9 cellular contexts compared by ENCODE assay signal in genomic region chr2:202104286-202104870, GRCh38. TPM values are rescaled to one million over a fixed set of nuclear protein-coding genes. Genes with fewer than 3 reads are reported as not detected.
A peak's percentile ranks its signal among the peaks of the same experiment; 100 is the strongest.
DNase-seq lines count a peak whose midpoint lies in the region; ATAC-seq and TF ChIP-seq lines count a peak whose summit lies in the region.
"Had no signal": no experiment of that assay in that cellular context is flagged by ENCODE, and none has a peak within 500 bp of the region (broad histone marks: within the 10 kb centered on the region; RNA-seq: fewer than 3 reads in every experiment).

No MANE protein-coding gene starts in this region.

- no peak overlapping the region for H3K27ac ChIP-seq in PC-3 (ENCODE audit: low read length)
- no peak overlapping the region for H3K27ac ChIP-seq in mammary epithelial cell (ENCODE audit: insufficient read depth, low read depth, low read length)

- H3K27me3 Mint-ChIP-seq in CD14-positive monocyte (ENCODE audit: low read depth in 3 of 3) (peaks cover 2 to 5% (median 4%) of the 10 kb centered on the region in 3 donors), neural crest cell (ENCODE audit: low read depth) (no peaks in the 10 kb centered on the region)

- intact Hi-C loops in CD14-positive monocyte (cut with micrococcal nuclease), result loop anchor here in 1 of 2 donors (10.0 kb wide), 1 partner anchor 70 kb away; no protein-coding TSS in a partner anchor
- intact Hi-C loops in PC-3 (cut with micrococcal nuclease), result loop anchor here (1.0 kb wide), 1 partner anchor 74 kb away; no protein-coding TSS in a partner anchor
- intact Hi-C loops in mammary epithelial cell (cut with micrococcal nuclease), result loop anchor here (1.0 to 5.0 kb wide), 4 partner anchors 53 to 308 kb away; no protein-coding TSS in a partner anchor

- H2AFZ ChIP-seq in PC-3 (ENCODE audit: low read length) (no peak overlapping the region), mammary epithelial cell (ENCODE audit: low read depth, low read length) (no peak overlapping the region)

- no peaks in the 10 kb centered on the region for H3K9me2 ChIP-seq in PC-3 (replicated peaks; ENCODE audit: low read length)

- peak; percentile 50 for DNase-seq in CD14-positive monocyte (ENCODE audit: low spot score)
- DNase-seq in H4 (ENCODE audit: low spot score), result peak; percentile 59
- DNase-seq in PC-3, result peak; percentile 65
- peak; percentile 57 for DNase-seq in mammary epithelial cell
- DNase-seq in neural crest cell (ENCODE audit: low read depth, low spot score), result peak; percentile 62
- no peak for DNase-seq in putamen (ENCODE audit: low spot score)
- no peak for DNase-seq in ureter (ENCODE audit: low spot score)

- H3K4me3 Mint-ChIP-seq in CD14-positive monocyte (no peak overlapping the region), neural crest cell (no peak overlapping the region)
- H3K4me3 Mint-ChIP-seq: memory B cell had no signal

- H4K20me1 ChIP-seq in PC-3 (ENCODE audit: low read length) (no peaks in the 10 kb centered on the region), mammary epithelial cell (ENCODE audit: insufficient read depth, low read length) (no peaks in the 10 kb centered on the region)

- no peaks in the 10 kb centered on the region for H3F3A ChIP-seq in PC-3 (ENCODE audit: low read length, unreplicated experiment)

- H3K9me3 Mint-ChIP-seq in CD14-positive monocyte (no peaks in the 10 kb centered on the region), neural crest cell (no peaks in the 10 kb centered on the region)
- H3K9me3 Mint-ChIP-seq: memory B cell had no signal

- H3K4me1 Mint-ChIP-seq in CD14-positive monocyte (peaks cover 2% of the 10 kb centered on the region), neural crest cell (peaks cover 13% of the 10 kb centered on the region)
- H3K4me1 Mint-ChIP-seq: memory B cell had no signal

- H3K79me2 ChIP-seq in PC-3 (ENCODE audit: low read length), result no peaks in the 10 kb centered on the region
- no peaks in the 10 kb centered on the region for H3K79me2 ChIP-seq in mammary epithelial cell (ENCODE audit: insufficient read depth, low read length)

- no peaks in the 10 kb centered on the region for H3K36me3 ChIP-seq in PC-3 (ENCODE audit: low read depth, low read length)
- H3K36me3 ChIP-seq in mammary epithelial cell (ENCODE audit: insufficient read depth, low read length), result no peaks in the 10 kb centered on the region

- TF ChIP-seq CTCF in CD14-positive monocyte (IDR thresholded peaks at IDR 0.05) (peak; percentile 72), PC-3 (conservative IDR thresholded peaks at IDR 0.05; ENCODE audit: low read depth, low read length) (peak; percentile 84), mammary epithelial cell (conservative IDR thresholded peaks at IDR 0.05 in 1 of 2, IDR thresholded peaks at IDR 0.05 in 1 of 2; ENCODE audit: extremely low read depth in 1 of 2, insufficient read depth in 1 of 2, low read depth in 1 of 2, low read length in 2 of 2) (peak; percentile 76 to 79), neural crest cell (conservative IDR thresholded peaks at IDR 0.05) (peak; percentile 73)

- no peaks in the 10 kb centered on the region for H3K36me3 Mint-ChIP-seq in CD14-positive monocyte
- no peaks in the 10 kb centered on the region for H3K36me3 Mint-ChIP-seq in neural crest cell (ENCODE audit: low read depth)
- H3K36me3 Mint-ChIP-seq: memory B cell had no signal

- ATAC-seq in PC-3, result peak; percentile 75
- no peak for ATAC-seq in GM19463 (IDR thresholded peaks at IDR 0.05; ENCODE audit: unreplicated experiment)

- POLR2A ChIA-PET in PC-3 (lab: Charles Lee; ENCODE audit: unreplicated experiment), result no interaction called here

- H3K27ac Mint-ChIP-seq in CD14-positive monocyte (no peak overlapping the region), neural crest cell (ENCODE audit: unreplicated experiment) (no peak overlapping the region)
- H3K27ac Mint-ChIP-seq: memory B cell had no signal

- no peak overlapping the region for H3K9ac ChIP-seq in PC-3 (ENCODE audit: low read length)
- no peak overlapping the region for H3K9ac ChIP-seq in mammary epithelial cell (ENCODE audit: insufficient read depth, low read length)

- WGBS in mammary epithelial cell (ENCODE audit: low coverage, missing lambda C conversion rate), result 55% methylated on average over 2 of the region's 2 CpGs

- H3K9me3 ChIP-seq in PC-3 (ENCODE audit: low read length) (no peaks in the 10 kb centered on the region), mammary epithelial cell (replicated peaks; ENCODE audit: insufficient read depth, low read length) (no peaks in the 10 kb centered on the region)

- H3K4me2 ChIP-seq in PC-3 (ENCODE audit: low read length) (no peak overlapping the region), mammary epithelial cell (ENCODE audit: insufficient read depth, low read depth, low read length) (no peak overlapping the region)

- in situ Hi-C loops in mammary epithelial cell (cut with MboI; ENCODE audit: low sequenced_read_pairs in 2 of 2), result no loop called here

- H3K4me3 ChIP-seq in PC-3 (ENCODE audit: low read length) (no peak overlapping the region), mammary epithelial cell (replicated peaks in 1 of 3; ENCODE audit: insufficient read depth in 1 of 3, low read depth in 2 of 3, low read length in 3 of 3) (no peak overlapping the region)

- BruUV-seq in PC-3 (replicated peaks; lab: Mats Ljungman, UMichigan) (no TSS peak), mammary epithelial cell (replicated peaks; lab: Mats Ljungman, UMichigan) (no TSS peak)

- CTCF ChIA-PET in PC-3 (lab: Charles Lee), result no interaction called here
- CTCF ChIA-PET in mammary epithelial cell (lab: Charles Lee; ENCODE audit: low non-redundant PET), result no interaction called here

- no peaks in the 10 kb centered on the region for H3K27me3 ChIP-seq in PC-3 (ENCODE audit: low read length)
- H3K27me3 ChIP-seq in mammary epithelial cell (ENCODE audit: insufficient read depth, low read length), result no peaks in the 10 kb centered on the region

- H3K4me1 ChIP-seq in PC-3 (ENCODE audit: insufficient read depth, low read length) (no peaks in the 10 kb centered on the region), mammary epithelial cell (ENCODE audit: insufficient read depth, low read length) (no peaks in the 10 kb centered on the region)

- dilution Hi-C loops in mammary epithelial cell (cut with HindIII; ENCODE audit: low sequenced_read_pairs), result no loop called here

RNA-seq across cellular contexts. Expression of gene KIAA2012, which starts 31.3 kb away (rescaled TPM):
- not detected for polyA plus RNA-seq in CD14-positive monocyte
- not detected in 2 replicates for total RNA-seq in H4 (2014; rRNA removed; shearing (Covaris generic))
- total RNA-seq in PC-3 (2014; rRNA removed), result not detected in 2 replicates
- under 1 TPM in 1 of 2 donors, not detected in 1; under 0.01 TPM for total RNA-seq in mammary epithelial cell
- polyA plus RNA-seq in mammary epithelial cell, result not detected
- not detected for polyA minus RNA-seq in mammary epithelial cell
- 0.07 and 0.34 TPM in 2 replicates for total RNA-seq in neural crest cell
- total RNA-seq in ureter, result not detected

Comparison
In these comparisons a context has a peak if more than half of its experiments do, and no peak if none do; other contexts are left out.
1. DNase-seq: peak in CD14-positive monocyte (single experiment), H4 (single experiment), PC-3 (single experiment), mammary epithelial cell (single experiment) and neural crest cell (single experiment); none in putamen (single experiment) and ureter (single experiment).
2. Peak in every context shown above with its lines, with median percentiles within 50 percentile points of each other: CTCF ChIP-seq.